ENCODE assay signal across 21 cellular contexts in the genomic region with DNA sequence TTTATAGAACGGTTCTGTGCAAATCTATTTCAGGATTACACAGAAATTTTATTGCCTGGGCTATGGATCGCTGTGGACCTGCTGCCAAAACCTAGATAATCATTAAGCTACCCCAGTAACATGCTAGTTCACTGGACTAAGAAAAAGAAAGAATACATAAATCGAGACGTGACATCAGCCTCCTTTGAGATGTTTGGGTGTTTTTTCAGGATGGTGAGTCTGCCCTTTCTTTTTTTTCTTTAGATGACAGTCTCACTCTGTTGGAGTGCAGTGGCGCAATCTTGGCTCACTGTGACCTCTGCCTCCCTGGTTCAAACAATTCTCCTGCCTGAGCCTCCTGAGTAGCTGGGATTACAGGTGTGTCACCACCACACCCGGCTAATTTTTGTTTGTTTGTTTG. TPM values are rescaled to one million over a fixed set of nuclear protein-coding genes. Genes with fewer than 3 reads are reported as not detected.
A peak's percentile ranks its signal among the peaks of the same experiment; 100 is the strongest.
DNase-seq lines count a peak whose midpoint lies in the region; ATAC-seq, FAIRE-seq and TF ChIP-seq lines count a peak whose summit lies in the region.
"Had no signal": no experiment of that assay in that cellular context is flagged by ENCODE, and none has a peak within 500 bp of the region (broad histone marks: within the 10 kb centered on the region; RNA-seq: fewer than 3 reads in every experiment).

No MANE protein-coding gene starts in this region.

- no peak overlapping the region for H3K4me3 Mint-ChIP-seq in activated T-helper 1 cell treated with anti-CD3 and anti-CD28 coated beads, Interleukin-12 subunit alpha, Interleukin-12 subunit beta, Interleukin-2, Interleukin-4 antibody, amounts not matched to agents 30 ng/mL and 10 ng/mL and 1 ng/mL, durations not matched to agents 14 hours and 24 hours and 36 hours
- H3K4me3 Mint-ChIP-seq: activated CD4-positive, alpha-beta T cell treated with anti-CD3 and anti-CD28 coated beads, Interleukin-2, amount 10 ng/mL, durations not matched to agents 7 days and 5 days; activated naive CD8-positive, alpha-beta T cell; stimulated activated naive B cell treated with anti-CD40 and anti-IgM and Interleukin-4, amounts not matched to agents 10 μg/mL and 1 μg/mL and 100 μg/mL, for 72 hours had no signal

- intact Hi-C loops in activated T-helper 1 cell treated with anti-CD3 and anti-CD28 coated beads, Interleukin-12 subunit alpha, Interleukin-12 subunit beta, Interleukin-2, Interleukin-4 antibody, amounts not matched to agents 30 ng/mL and 10 ng/mL and 1 ng/mL, durations not matched to agents 14 hours and 24 hours and 36 hours (cut with micrococcal nuclease), result no loop called here

- H3K27me3 Mint-ChIP-seq in activated T-helper 1 cell treated with anti-CD3 and anti-CD28 coated beads, Interleukin-12 subunit alpha, Interleukin-12 subunit beta, Interleukin-2, Interleukin-4 antibody, amounts not matched to agents 30 ng/mL and 10 ng/mL and 1 ng/mL, durations not matched to agents 14 hours and 24 hours and 36 hours (ENCODE audit: insufficient read depth), result peaks cover 12% of the 10 kb centered on the region

- no peaks in the 10 kb centered on the region for H3K9me3 Mint-ChIP-seq in activated T-helper 1 cell treated with anti-CD3 and anti-CD28 coated beads, Interleukin-12 subunit alpha, Interleukin-12 subunit beta, Interleukin-2, Interleukin-4 antibody, amounts not matched to agents 30 ng/mL and 10 ng/mL and 1 ng/mL, durations not matched to agents 14 hours and 24 hours and 36 hours
- H3K9me3 Mint-ChIP-seq: activated CD4-positive, alpha-beta T cell treated with anti-CD3 and anti-CD28 coated beads, Interleukin-2, amount 10 ng/mL, durations not matched to agents 7 days and 5 days; stimulated activated naive B cell treated with anti-CD40 and anti-IgM and Interleukin-4, amounts not matched to agents 10 μg/mL and 1 μg/mL and 100 μg/mL, for 72 hours had no signal

- no peak for DNase-seq in GM18507 (ENCODE audit: extremely low spot score, insufficient read length, low read depth)
- DNase-seq in renal cortical epithelial cell (ENCODE audit: low read depth), result peak; percentile 99
- DNase-seq in activated T-helper 1 cell treated with anti-CD3 and anti-CD28 coated beads, Interleukin-12 subunit alpha, Interleukin-12 subunit beta, Interleukin-2, Interleukin-4 antibody, amounts not matched to agents 30 ng/mL and 10 ng/mL and 1 ng/mL, durations not matched to agents 14 hours and 24 hours and 36 hours (ENCODE audit: low spot score), result no peak
- DNase-seq in DMS153 (lab: John Stamatoyannopoulos, UW), result no peak
- DNase-seq in iPS-NIHi7 (ENCODE audit: extremely low spot score), result no peak
- DNase-seq: activated CD4-positive, alpha-beta T cell treated with anti-CD3 and anti-CD28 coated beads, Interleukin-2, amount 10 ng/mL, durations not matched to agents 7 days and 5 days; activated T-cell treated with anti-CD3 and anti-CD28 coated beads for 4 hours; Caco-2; effector CD4-positive, alpha-beta T cell; foreskin melanocyte; midbrain; NCI-H345; occipital lobe; SJCRH30; stimulated activated naive B cell treated with anti-CD40 and anti-IgM and Interleukin-4, amounts not matched to agents 10 μg/mL and 1 μg/mL and 100 μg/mL, for 72 hours; T-helper 9 cell had no signal

- H3K36me3 Mint-ChIP-seq in activated T-helper 1 cell treated with anti-CD3 and anti-CD28 coated beads, Interleukin-12 subunit alpha, Interleukin-12 subunit beta, Interleukin-2, Interleukin-4 antibody, amounts not matched to agents 30 ng/mL and 10 ng/mL and 1 ng/mL, durations not matched to agents 14 hours and 24 hours and 36 hours (ENCODE audit: low read depth), result no peaks in the 10 kb centered on the region
- H3K36me3 Mint-ChIP-seq: activated naive CD8-positive, alpha-beta T cell; stimulated activated naive B cell treated with anti-CD40 and anti-IgM and Interleukin-4, amounts not matched to agents 10 μg/mL and 1 μg/mL and 100 μg/mL, for 72 hours had no signal

- no peaks in the 10 kb centered on the region for H3K4me1 Mint-ChIP-seq in activated T-helper 1 cell treated with anti-CD3 and anti-CD28 coated beads, Interleukin-12 subunit alpha, Interleukin-12 subunit beta, Interleukin-2, Interleukin-4 antibody, amounts not matched to agents 30 ng/mL and 10 ng/mL and 1 ng/mL, durations not matched to agents 14 hours and 24 hours and 36 hours (ENCODE audit: low read depth)
- H3K4me1 Mint-ChIP-seq: activated CD4-positive, alpha-beta T cell treated with anti-CD3 and anti-CD28 coated beads, Interleukin-2, amount 10 ng/mL, durations not matched to agents 7 days and 5 days; stimulated activated naive B cell treated with anti-CD40 and anti-IgM and Interleukin-4, amounts not matched to agents 10 μg/mL and 1 μg/mL and 100 μg/mL, for 72 hours had no signal

- H3K27ac ChIP-seq in VCaP, result peak overlapping the region; percentile 97
- H3K27ac ChIP-seq: SJCRH30, skin epidermis had no signal

- no peak overlapping the region for H3K27ac Mint-ChIP-seq in activated T-helper 1 cell treated with anti-CD3 and anti-CD28 coated beads, Interleukin-12 subunit alpha, Interleukin-12 subunit beta, Interleukin-2, Interleukin-4 antibody, amounts not matched to agents 30 ng/mL and 10 ng/mL and 1 ng/mL, durations not matched to agents 14 hours and 24 hours and 36 hours
- H3K27ac Mint-ChIP-seq: activated CD4-positive, alpha-beta T cell treated with anti-CD3 and anti-CD28 coated beads, Interleukin-2, amount 10 ng/mL, durations not matched to agents 7 days and 5 days; activated naive CD8-positive, alpha-beta T cell; stimulated activated naive B cell treated with anti-CD40 and anti-IgM and Interleukin-4, amounts not matched to agents 10 μg/mL and 1 μg/mL and 100 μg/mL, for 72 hours had no signal

- FAIRE-seq in GM18507 (lab: Jason Lieb, UNC) (peak; percentile 21), islet of Langerhans (lab: Jason Lieb, UNC) (peak; percentile 53)

- TF ChIP-seq CTCF in VCaP (conservative IDR thresholded peaks at IDR 0.05), result no peak

- ATAC-seq in activated CD4-positive, CD25-positive, alpha-beta regulatory T cell treated with anti-CD3 and anti-CD28 coated beads, Interleukin-2, amount 50 U/mL, for 24 hours, result no peak
- ATAC-seq: stimulated activated naive B cell treated with anti-CD40 and anti-IgM and Interleukin-4, amounts not matched to agents 10 μg/mL and 1 μg/mL and 100 μg/mL, for 72 hours had no signal

RNA-seq across cellular contexts. Expression of a gene that starts 52.0 kb away (rescaled TPM):
- total RNA-seq in renal cortical epithelial cell, result 39.4 and 117 TPM in 2 replicates
- total RNA-seq in activated T-helper 1 cell treated with anti-CD3 and anti-CD28 coated beads, Interleukin-12 subunit alpha, Interleukin-12 subunit beta, Interleukin-2, Interleukin-4 antibody, amounts not matched to agents 30 ng/mL and 10 ng/mL and 1 ng/mL, durations not matched to agents 14 hours and 24 hours and 36 hours, result not detected in 2 replicates
- total RNA-seq: activated CD4-positive, alpha-beta T cell treated with anti-CD3 and anti-CD28 coated beads, Interleukin-2, amount 10 ng/mL, durations not matched to agents 7 days and 5 days; Caco-2 had no signal

Comparison
In these comparisons a context has a peak if more than half of its experiments do, and no peak if none do; other contexts are left out.
1. RNA of a gene that starts 52.0 kb away (total RNA-seq): 39.4 to 117 TPM in renal cortical epithelial cell; not detected in activated T-helper 1 cell treated with anti-CD3 and anti-CD28 coated beads, Interleukin-12 subunit alpha, Interleukin-12 subunit beta, Interleukin-2, Interleukin-4 antibody, amounts not matched to agents 30 ng/mL and 10 ng/mL and 1 ng/mL, durations not matched to agents 14 hours and 24 hours and 36 hours; every median in the first group is over 10 times any median in the second.